ENCODE assay signal across 1 cellular context in the genomic region with DNA sequence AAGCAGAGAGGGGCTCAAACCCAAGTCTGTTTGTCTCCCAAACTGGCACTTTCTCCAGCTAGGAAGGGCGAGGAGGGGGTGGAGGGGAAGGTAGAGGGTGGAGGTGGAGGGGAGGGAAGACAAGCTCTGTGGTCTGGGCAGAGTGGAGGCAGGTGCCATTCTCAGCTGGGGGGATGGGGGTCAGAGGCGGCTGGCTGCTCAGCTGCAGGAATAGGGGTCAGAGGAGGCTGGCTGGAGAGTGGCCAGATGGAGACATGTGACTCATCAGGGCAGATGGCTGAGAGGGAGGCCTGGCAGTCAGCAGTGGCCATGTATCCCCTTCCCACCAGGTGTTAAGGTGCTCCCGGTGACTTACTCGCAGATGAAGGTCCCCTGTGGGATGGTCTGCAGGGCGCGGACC.
A peak's percentile ranks its signal among the peaks of the same experiment; 100 is the strongest.
TF ChIP-seq lines count a peak whose summit lies in the region.

No MANE protein-coding gene starts in this region.

TF ChIP-seq in IMR-90, 13 proteins besides CTCF, POLR2A, EP300 and RAD21:
- TF ChIP-seq CEBPB (IDR thresholded peaks at IDR 0.05; ENCODE audit: low read depth, low read length) (no peak), MXI1 (IDR thresholded peaks at IDR 0.05; ENCODE audit: borderline replicate concordance, low read depth, low read length) (no peak), FOS (IDR thresholded peaks at IDR 0.05; ENCODE audit: low read depth, low read length) (no peak), RCOR1 (IDR thresholded peaks at IDR 0.05; ENCODE audit: insufficient replicate concordance, low read length) (no peak)
- TF ChIP-seq, protein P1, sequence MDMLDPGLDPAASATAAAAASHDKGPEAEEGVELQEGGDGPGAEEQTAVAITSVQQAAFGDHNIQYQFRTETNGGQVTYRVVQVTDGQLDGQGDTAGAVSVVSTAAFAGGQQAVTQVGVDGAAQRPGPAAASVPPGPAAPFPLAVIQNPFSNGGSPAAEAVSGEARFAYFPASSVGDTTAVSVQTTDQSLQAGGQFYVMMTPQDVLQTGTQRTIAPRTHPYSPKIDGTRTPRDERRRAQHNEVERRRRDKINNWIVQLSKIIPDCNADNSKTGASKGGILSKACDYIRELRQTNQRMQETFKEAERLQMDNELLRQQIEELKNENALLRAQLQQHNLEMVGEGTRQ (IDR thresholded peaks at IDR 0.05; ENCODE audit: low read depth, low read length) = peak; percentile 26; the same call in 1 of the 2 replicates
- TF ChIP-seq, protein P2, sequence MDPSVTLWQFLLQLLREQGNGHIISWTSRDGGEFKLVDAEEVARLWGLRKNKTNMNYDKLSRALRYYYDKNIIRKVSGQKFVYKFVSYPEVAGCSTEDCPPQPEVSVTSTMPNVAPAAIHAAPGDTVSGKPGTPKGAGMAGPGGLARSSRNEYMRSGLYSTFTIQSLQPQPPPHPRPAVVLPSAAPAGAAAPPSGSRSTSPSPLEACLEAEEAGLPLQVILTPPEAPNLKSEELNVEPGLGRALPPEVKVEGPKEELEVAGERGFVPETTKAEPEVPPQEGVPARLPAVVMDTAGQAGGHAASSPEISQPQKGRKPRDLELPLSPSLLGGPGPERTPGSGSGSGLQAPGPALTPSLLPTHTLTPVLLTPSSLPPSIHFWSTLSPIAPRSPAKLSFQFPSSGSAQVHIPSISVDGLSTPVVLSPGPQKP (IDR thresholded peaks at IDR 0.05; ENCODE audit: borderline replicate concordance, low read depth, low read length) = no peak
TF ChIP-seq in IMR-90: peak in this region for 1.
